Comparison of ENCODE assay signal across 2 cellular contexts in genomic region chr10:93250010-93250409, GRCh38.
TF ChIP-seq lines count a peak whose summit lies in the region.

No MANE protein-coding gene starts in this region.

TF ChIP-seq in K562, 482 proteins besides CTCF, POLR2A, EP300 and RAD21:
- TF ChIP-seq SIRT6 (IDR thresholded peaks at IDR 0.05; ENCODE audit: low read depth, low read length) (no peak), PHB (CRISPR knock-in tag; IDR thresholded peaks at IDR 0.05) (no peak), PBX2 (CRISPR knock-in tag; IDR thresholded peaks at IDR 0.05; ENCODE audit: low read depth) (no peak), PBX2 (tag; conservative IDR thresholded peaks at IDR 0.05; ENCODE audit: low read depth) (no peak), CBX3 (IDR thresholded peaks at IDR 0.05; ENCODE audit: borderline replicate concordance in 1 of 2, low read length in 2 of 2) (no peak), CBFB (CRISPR knock-in tag; IDR thresholded peaks at IDR 0.05) (no peak), ESRRA (IDR thresholded peaks at IDR 0.05; ENCODE audit: borderline replicate concordance, low read depth) (no peak), CHD4 (IDR thresholded peaks at IDR 0.05; ENCODE audit: insufficient read depth, insufficient replicate concordance, low read depth, low read length, poor library complexity, severe bottlenecking) (no peak), EZH2 (IDR thresholded peaks at IDR 0.05; ENCODE audit: borderline replicate concordance, low read depth, low read length) (no peak), STAT6 (CRISPR knock-in tag; IDR thresholded peaks at IDR 0.05) (no peak)
TF ChIP-seq in K562: peak in this region for 0.

TF ChIP-seq in liver, 16 proteins besides CTCF, POLR2A, EP300 and RAD21:
- TF ChIP-seq HNF4G (IDR thresholded peaks at IDR 0.05) (peak; percentile 35), HNF4A (conservative IDR thresholded peaks at IDR 0.05) (peak; percentile 26 to 74), SP1 (IDR thresholded peaks at IDR 0.05) (no peak)
